Comparison of ENCODE assay signal across 2 cellular contexts in genomic region chr14:73136085-73136386, GRCh38.
TF ChIP-seq lines count a peak whose summit lies in the region.

No MANE protein-coding gene starts in this region.

TF ChIP-seq in SK-N-SH, 30 proteins besides CTCF, POLR2A, EP300 and RAD21 (continued from another document):
- TF ChIP-seq USF1 (IDR thresholded peaks at IDR 0.05; ENCODE audit: borderline replicate concordance, low read depth) = no peak
- no peak for TF ChIP-seq ZBTB33 (IDR thresholded peaks at IDR 0.05; ENCODE audit: borderline replicate concordance, low read depth)
- no peak for TF ChIP-seq PBX3 (IDR thresholded peaks at IDR 0.05)
- TF ChIP-seq IRF3 (IDR thresholded peaks at IDR 0.05; ENCODE audit: low read depth, low read length) = no peak
- no peak for TF ChIP-seq GATA2 (CRISPR knock-in tag; IDR thresholded peaks at IDR 0.05)
- TF ChIP-seq MAX (IDR thresholded peaks at IDR 0.05; ENCODE audit: low read depth) = no peak
- no peak for TF ChIP-seq SMC3 (IDR thresholded peaks at IDR 0.05; ENCODE audit: low read depth, low read length)
- no peak for TF ChIP-seq EZH2phosphoT487 (IDR thresholded peaks at IDR 0.05; ENCODE audit: borderline replicate concordance, low read depth)
- TF ChIP-seq TCF12 (IDR thresholded peaks at IDR 0.05) = no peak
- TF ChIP-seq RXRA (IDR thresholded peaks at IDR 0.05; ENCODE audit: borderline replicate concordance, low read depth) = no peak
- no peak for TF ChIP-seq GABPA (IDR thresholded peaks at IDR 0.05; ENCODE audit: low read depth)
- TF ChIP-seq TAF1 (IDR thresholded peaks at IDR 0.05; ENCODE audit: borderline replicate concordance, low read depth, low read length) = no peak
- TF ChIP-seq FOXM1 (IDR thresholded peaks at IDR 0.05; ENCODE audit: low read depth) = no peak
- no peak for TF ChIP-seq USF2 (IDR thresholded peaks at IDR 0.05; ENCODE audit: borderline replicate concordance, low read depth, low read length)
- no peak for TF ChIP-seq RCOR1 (IDR thresholded peaks at IDR 0.05; ENCODE audit: low read length)
- no peak for TF ChIP-seq JUND (IDR thresholded peaks at IDR 0.05)
- no peak for TF ChIP-seq FOXJ3 (CRISPR knock-in tag; IDR thresholded peaks at IDR 0.05)

TF ChIP-seq in SK-N-SH treated with all-trans-retinoic acid at 6 μM for 48 hours, 23 proteins besides CTCF, POLR2A, EP300 and RAD21 (continued from another document):
- TF ChIP-seq CSRNP3 (CRISPR knock-in tag; IDR thresholded peaks at IDR 0.05) (no peak), ZFP3 (CRISPR knock-in tag; IDR thresholded peaks at IDR 0.05) (no peak)
